2 cellular contexts compared by ENCODE assay signal in genomic region chr18:78693429-78693828, GRCh38.
TF ChIP-seq lines count a peak whose summit lies in the region.

No MANE protein-coding gene starts in this region.

TF ChIP-seq in IMR-90, 13 proteins besides CTCF, POLR2A, EP300 and RAD21 (continued from another document):
- TF ChIP-seq RCOR1 (IDR thresholded peaks at IDR 0.05; ENCODE audit: insufficient replicate concordance, low read length) (no peak), FOS (IDR thresholded peaks at IDR 0.05; ENCODE audit: low read depth, low read length) (no peak), MAFK (IDR thresholded peaks at IDR 0.05; ENCODE audit: low read depth, low read length) (no peak), CEBPB (IDR thresholded peaks at IDR 0.05; ENCODE audit: low read depth, low read length) (no peak), SMC3 (IDR thresholded peaks at IDR 0.05; ENCODE audit: low read depth, low read length) (no peak), MXI1 (IDR thresholded peaks at IDR 0.05; ENCODE audit: borderline replicate concordance, low read depth, low read length) (no peak), ELK1 (IDR thresholded peaks at IDR 0.05; ENCODE audit: borderline replicate concordance, low read depth, low read length) (no peak), USF2 (IDR thresholded peaks at IDR 0.05; ENCODE audit: low read depth, low read length) (no peak), MAZ (IDR thresholded peaks at IDR 0.05; ENCODE audit: borderline replicate concordance, low read depth, low read length) (no peak)

TF ChIP-seq in HepG2, 621 proteins besides CTCF, POLR2A, EP300 and RAD21 (continued from another document):
- TF ChIP-seq ATRX (CRISPR knock-in tag; IDR thresholded peaks at IDR 0.05; ENCODE audit: borderline replicate concordance) (no peak), ZNF616 (CRISPR knock-in tag; IDR thresholded peaks at IDR 0.05; ENCODE audit: low read depth) (no peak), ZNF160 (CRISPR knock-in tag; IDR thresholded peaks at IDR 0.05) (no peak), ZNF724P (CRISPR knock-in tag; IDR thresholded peaks at IDR 0.05; ENCODE audit: borderline replicate concordance) (no peak), DDIT3 (CRISPR knock-in tag; IDR thresholded peaks at IDR 0.05) (no peak), NR2F6 (IDR thresholded peaks at IDR 0.05) (no peak), NR2F6 (CRISPR knock-in tag; IDR thresholded peaks at IDR 0.05) (no peak), MAFF (IDR thresholded peaks at IDR 0.05; ENCODE audit: low read depth, low read length) (no peak), KDM1A (CRISPR knock-in tag; IDR thresholded peaks at IDR 0.05) (no peak), ZNF580 (CRISPR knock-in tag; IDR thresholded peaks at IDR 0.05; ENCODE audit: borderline replicate concordance, low read depth) (no peak), ZNF780A (CRISPR knock-in tag; IDR thresholded peaks at IDR 0.05) (no peak), RBAK (CRISPR knock-in tag; IDR thresholded peaks at IDR 0.05) (no peak), THAP8 (CRISPR knock-in tag; IDR thresholded peaks at IDR 0.05; ENCODE audit: borderline replicate concordance) (no peak)
